In genomic region chr9:130311774-130312140, GRCh38 we compare ENCODE assay signal across 20 cellular contexts. TPM values are rescaled to one million over a fixed set of nuclear protein-coding genes. Genes with fewer than 3 reads are reported as not detected.
A peak's percentile ranks its signal among the peaks of the same experiment; 100 is the strongest.
DNase-seq lines count a peak whose midpoint lies in the region; ATAC-seq and TF ChIP-seq lines count a peak whose summit lies in the region.
"Had no signal": no experiment of that assay in that cellular context is flagged by ENCODE, and none has a peak within 500 bp of the region (broad histone marks: within the 10 kb centered on the region; RNA-seq: fewer than 3 reads in every experiment).

No MANE protein-coding gene starts in this region.

- no peaks in the 10 kb centered on the region for H3K27me3 ChIP-seq in sigmoid colon
- H3K27me3 ChIP-seq: BLaER1, SJCRH30 had no signal

- TF ChIP-seq EP300 in sigmoid colon (IDR thresholded peaks at IDR 0.05) = no peak

- no peaks in the 10 kb centered on the region for H3K36me3 Mint-ChIP-seq in activated CD4-positive, alpha-beta T cell treated with anti-CD3 and anti-CD28 coated beads, Interleukin-2, amount 10 ng/mL, durations not matched to agents 7 days and 5 days (ENCODE audit: low read depth)
- H3K36me3 Mint-ChIP-seq: CD8-positive, alpha-beta T cell had no signal

- TF ChIP-seq CTCF in VCaP (conservative IDR thresholded peaks at IDR 0.05) (no peak), sigmoid colon (IDR thresholded peaks at IDR 0.05) (no peak)

- H3K9me3 Mint-ChIP-seq in activated CD4-positive, alpha-beta T cell treated with anti-CD3 and anti-CD28 coated beads, Interleukin-2, amount 10 ng/mL, durations not matched to agents 7 days and 5 days = no peaks in the 10 kb centered on the region
- H3K9me3 Mint-ChIP-seq: CD8-positive, alpha-beta T cell had no signal

- no peaks in the 10 kb centered on the region for H3K27me3 Mint-ChIP-seq in activated CD4-positive, alpha-beta T cell treated with anti-CD3 and anti-CD28 coated beads, Interleukin-2, amount 10 ng/mL, durations not matched to agents 7 days and 5 days

- H3K4me1 ChIP-seq in sigmoid colon = peaks cover 0 to 39% (median 23%) of the 10 kb centered on the region in 4 donors
- H3K4me1 ChIP-seq: A549, BLaER1 had no signal

- H3K36me3 ChIP-seq in sigmoid colon = peaks cover 4 to 27% (median 13%) of the 10 kb centered on the region in 4 donors
- H3K36me3 ChIP-seq: BLaER1, SJCRH30 had no signal

- CTCF ChIA-PET in activated CD4-positive, alpha-beta T cell treated with anti-CD3 and anti-CD28 coated beads, Interleukin-2, amount 10 ng/mL, durations not matched to agents 7 days and 5 days (lab: Charles Lee) = interaction anchor here (0.6 kb wide), 1 partner anchor 743 kb away, joined by 3 read pairs; no protein-coding TSS in a partner anchor

- peak overlapping the region; percentile 22; the same call in 1 of the 2 replicates for H3K27ac ChIP-seq in VCaP
- peak overlapping the region in 3 of 4 donors; percentile 26 to 77 (median 60) for H3K27ac ChIP-seq in sigmoid colon
- H3K27ac ChIP-seq: A549, BLaER1, PC-9, RWPE1, SJCRH30 had no signal

- 52 to 70% methylated on average over 9 of the region's 9 CpGs for WGBS in sigmoid colon, 2 donors

- TF ChIP-seq POLR2A in sigmoid colon (IDR thresholded peaks at IDR 0.05) = no peak

- intact Hi-C loops in sigmoid colon (cut with DNase I) = no loop called here

- H3K4me1 Mint-ChIP-seq in activated CD4-positive, alpha-beta T cell treated with anti-CD3 and anti-CD28 coated beads, Interleukin-2, amount 10 ng/mL, durations not matched to agents 7 days and 5 days = no peaks in the 10 kb centered on the region

- no peak for ATAC-seq in HG03521 (IDR thresholded peaks at IDR 0.05; ENCODE audit: unreplicated experiment)
- ATAC-seq: CD8-positive, alpha-beta T cell had no signal

- no peak overlapping the region for H3K4me3 Mint-ChIP-seq in activated CD4-positive, alpha-beta T cell treated with anti-CD3 and anti-CD28 coated beads, Interleukin-2, amount 10 ng/mL, durations not matched to agents 7 days and 5 days
- H3K4me3 Mint-ChIP-seq: CD8-positive, alpha-beta T cell had no signal

- POLR2A ChIA-PET in activated CD4-positive, alpha-beta T cell treated with anti-CD3 and anti-CD28 coated beads, Interleukin-2, amount 10 ng/mL, durations not matched to agents 7 days and 5 days (lab: Charles Lee) = no interaction called here

- no peaks in the 10 kb centered on the region for H3K9me3 ChIP-seq in sigmoid colon
- H3K9me3 ChIP-seq: A549, BLaER1, SJCRH30 had no signal

- peak overlapping the region; percentile 6 for H3K27ac Mint-ChIP-seq in activated CD4-positive, alpha-beta T cell treated with anti-CD3 and anti-CD28 coated beads, Interleukin-2, amount 10 ng/mL, durations not matched to agents 7 days and 5 days
- H3K27ac Mint-ChIP-seq: CD8-positive, alpha-beta T cell had no signal

- DNase-seq in activated CD4-positive, alpha-beta T cell treated with anti-CD3 and anti-CD28 coated beads, Interleukin-2, amount 10 ng/mL, durations not matched to agents 7 days and 5 days = no peak
- no peak for DNase-seq in activated CD4-positive, alpha-beta T cell treated with anti-CD3 and anti-CD28 coated beads for 48 hours
- DNase-seq in NCI-H2029 (lab: John Stamatoyannopoulos, UW) (peak; percentile 63), sigmoid colon (no peak), NCI-H187 treated with DMSO at 0.1 percent for 48 hours (lab: John Stamatoyannopoulos, UW) (no peak)
- DNase-seq: Calu3; CD8-positive, alpha-beta T cell; DMS79; GOT3; MM.1S; NCI-H1092 treated with DMSO at 0.1 percent for 48 hours; NCI-H2227 treated with DMSO at 0.1 percent for 48 hours; NCI-H510A treated with DMSO at 0.1 percent for 48 hours; PC-9; SJCRH30 had no signal

- no peak overlapping the region for H3K4me3 ChIP-seq in sigmoid colon
- H3K4me3 ChIP-seq: A549, BLaER1, PC-9, SJCRH30 had no signal

RNA-seq across cellular contexts. Expression of gene HMCN2, which starts 46.2 kb away (rescaled TPM):
- not detected for total RNA-seq in activated CD4-positive, alpha-beta T cell treated with anti-CD3 and anti-CD28 coated beads, Interleukin-2, amount 10 ng/mL, durations not matched to agents 7 days and 5 days
- total RNA-seq in sigmoid colon = 100 to 1,000 TPM in 1 of 4 donors, 10 to 100 TPM in 2, 1 to 10 TPM in 1; 8.2 to 106 (median 35.7) TPM
- 10 to 100 TPM in 1 of 3 donors, 1 to 10 TPM in 2; 3.6 to 44.0 (median 6.0) TPM for polyA plus RNA-seq in sigmoid colon
- total RNA-seq: Calu3; CD8-positive, alpha-beta T cell had no signal

Comparison
In these comparisons a context has a peak if more than half of its experiments do, and no peak if none do; other contexts are left out.
1. RNA of gene HMCN2, which starts 46.2 kb away (total RNA-seq): 8.2 to 106 TPM in sigmoid colon; not detected in activated CD4-positive, alpha-beta T cell treated with anti-CD3 and anti-CD28 coated beads, Interleukin-2, amount 10 ng/mL, durations not matched to agents 7 days and 5 days; every median in the first group is over 4 times any median in the second.